ENCODE assay signal across 16 cellular contexts in genomic region chr7:148939128-148939747, GRCh38. TPM values are rescaled to one million over a fixed set of nuclear protein-coding genes. Genes with fewer than 3 reads are reported as not detected.
A peak's percentile ranks its signal among the peaks of the same experiment; 100 is the strongest.
DNase-seq lines count a peak whose midpoint lies in the region; ATAC-seq and TF ChIP-seq lines count a peak whose summit lies in the region.
"Had no signal": no experiment of that assay in that cellular context is flagged by ENCODE, and none has a peak within 500 bp of the region (broad histone marks: within the 10 kb centered on the region; RNA-seq: fewer than 3 reads in every experiment).

No MANE protein-coding gene starts in this region.

- H3K4me3 ChIP-seq in upper lobe of left lung, result no peak overlapping the region
- H3K4me3 ChIP-seq: ovary had no signal

- no peak for TF ChIP-seq CTCF in upper lobe of left lung (IDR thresholded peaks at IDR 0.05)

- H3K27ac Mint-ChIP-seq in activated CD8-positive, alpha-beta T cell treated with anti-CD3 and anti-CD28 coated beads, Interleukin-2, amount 10 ng/mL, durations not matched to agents 7 days and 5 days, result peak overlapping the region; percentile 21
- no peak overlapping the region for H3K27ac Mint-ChIP-seq in stimulated activated effector memory CD8-positive, alpha-beta T cell treated with anti-CD3 and anti-CD28 coated beads, Interleukin-12 subunit alpha, Interleukin-12 subunit beta, amount 100 ng/mL, for 72 hours

- WGBS in upper lobe of left lung, 2 donors, result 83 to 92% methylated on average over 1 of the region's 1 CpG

- no peak for DNase-seq in activated T-cell treated with anti-CD3 and anti-CD28 coated beads, Interleukin-2, amount 50 U/mL, for 4 hours
- no peak for DNase-seq in activated T-cell treated with anti-CD3 and anti-CD28 coated beads, Interleukin-2, amount 50 U/mL, for 48 hours
- no peak for DNase-seq in activated CD8-positive, alpha-beta T cell treated with anti-CD3 and anti-CD28 coated beads, Interleukin-2, amount 10 ng/mL, durations not matched to agents 7 days and 5 days
- no peak for DNase-seq in stimulated activated effector memory CD8-positive, alpha-beta T cell treated with anti-CD3 and anti-CD28 coated beads, Interleukin-12 subunit alpha, Interleukin-12 subunit beta, amount 100 ng/mL, for 72 hours (ENCODE audit: low spot score in 2 of 2)
- DNase-seq in RKO (ENCODE audit: low spot score) (no peak), upper lobe of left lung (no peak), DMS79 treated with DMSO at 0.1 percent for 48 hours (lab: John Stamatoyannopoulos, UW) (no peak)
- DNase-seq: amniotic stem cell, DMS 273 treated with DMSO at 0.1 percent for 48 hours, HCEC 1CT, mesendoderm, NCI-H1694, NCI-H510A, ovary, T-helper 9 cell had no signal

- H3K4me1 ChIP-seq in upper lobe of left lung, result peaks cover 7 to 14% (median 12%) of the 10 kb centered on the region in 4 donors

- TF ChIP-seq POLR2A in upper lobe of left lung (IDR thresholded peaks at IDR 0.05), result no peak

- peaks cover 16% of the 10 kb centered on the region for H3K4me1 Mint-ChIP-seq in activated T-cell treated with anti-CD3 and anti-CD28 coated beads, Interleukin-2, amount 50 U/mL, for 4 hours (ENCODE audit: low read depth)
- peaks cover 16% of the 10 kb centered on the region for H3K4me1 Mint-ChIP-seq in activated CD8-positive, alpha-beta T cell treated with anti-CD3 and anti-CD28 coated beads, Interleukin-2, amount 10 ng/mL, durations not matched to agents 7 days and 5 days (ENCODE audit: low read depth)
- peaks cover 15% of the 10 kb centered on the region for H3K4me1 Mint-ChIP-seq in stimulated activated effector memory CD8-positive, alpha-beta T cell treated with anti-CD3 and anti-CD28 coated beads, Interleukin-12 subunit alpha, Interleukin-12 subunit beta, amount 100 ng/mL, for 72 hours

- H3K9me3 ChIP-seq in upper lobe of left lung, result no peaks in the 10 kb centered on the region
- H3K9me3 ChIP-seq: ovary had no signal

- no peaks in the 10 kb centered on the region for H3K36me3 ChIP-seq in upper lobe of left lung
- H3K36me3 ChIP-seq: ovary had no signal

- H3K9me3 Mint-ChIP-seq in activated T-cell treated with anti-CD3 and anti-CD28 coated beads, Interleukin-2, amount 50 U/mL, for 4 hours, result no peaks in the 10 kb centered on the region
- no peaks in the 10 kb centered on the region for H3K9me3 Mint-ChIP-seq in activated CD8-positive, alpha-beta T cell treated with anti-CD3 and anti-CD28 coated beads, Interleukin-2, amount 10 ng/mL, durations not matched to agents 7 days and 5 days (ENCODE audit: insufficient read depth)
- H3K9me3 Mint-ChIP-seq in stimulated activated effector memory CD8-positive, alpha-beta T cell treated with anti-CD3 and anti-CD28 coated beads, Interleukin-12 subunit alpha, Interleukin-12 subunit beta, amount 100 ng/mL, for 72 hours, result no peaks in the 10 kb centered on the region

- no peaks in the 10 kb centered on the region for H3K27me3 Mint-ChIP-seq in activated T-cell treated with anti-CD3 and anti-CD28 coated beads, Interleukin-2, amount 50 U/mL, for 4 hours (ENCODE audit: low read depth)
- H3K27me3 Mint-ChIP-seq in activated CD8-positive, alpha-beta T cell treated with anti-CD3 and anti-CD28 coated beads, Interleukin-2, amount 10 ng/mL, durations not matched to agents 7 days and 5 days (ENCODE audit: low read depth), result no peaks in the 10 kb centered on the region

- CTCF ChIA-PET in activated CD8-positive, alpha-beta T cell treated with anti-CD3 and anti-CD28 coated beads, Interleukin-2, amount 10 ng/mL, durations not matched to agents 7 days and 5 days (lab: Charles Lee), result interaction anchor here (0.6 to 1.7 kb wide), 11 partner anchors 16 to 412 kb away, joined by 3 to 6 read pairs (median 3); no protein-coding TSS in a partner anchor

- peaks cover under 1% of the 10 kb centered on the region for H3K36me3 Mint-ChIP-seq in activated T-cell treated with anti-CD3 and anti-CD28 coated beads, Interleukin-2, amount 50 U/mL, for 4 hours (ENCODE audit: insufficient read depth)
- H3K36me3 Mint-ChIP-seq in activated CD8-positive, alpha-beta T cell treated with anti-CD3 and anti-CD28 coated beads, Interleukin-2, amount 10 ng/mL, durations not matched to agents 7 days and 5 days (ENCODE audit: low read depth), result peaks cover 7% of the 10 kb centered on the region
- peaks cover 12% of the 10 kb centered on the region for H3K36me3 Mint-ChIP-seq in stimulated activated effector memory CD8-positive, alpha-beta T cell treated with anti-CD3 and anti-CD28 coated beads, Interleukin-12 subunit alpha, Interleukin-12 subunit beta, amount 100 ng/mL, for 72 hours

- H3K27ac ChIP-seq in upper lobe of left lung, result no peak overlapping the region

- no peak for TF ChIP-seq EP300 in upper lobe of left lung (IDR thresholded peaks at IDR 0.05)

- peak overlapping the region; percentile 96 for H3K4me3 Mint-ChIP-seq in activated T-cell treated with anti-CD3 and anti-CD28 coated beads, Interleukin-2, amount 50 U/mL, for 4 hours
- peak overlapping the region; percentile 2 for H3K4me3 Mint-ChIP-seq in activated CD8-positive, alpha-beta T cell treated with anti-CD3 and anti-CD28 coated beads, Interleukin-2, amount 10 ng/mL, durations not matched to agents 7 days and 5 days
- peak overlapping the region; percentile 14 for H3K4me3 Mint-ChIP-seq in stimulated activated effector memory CD8-positive, alpha-beta T cell treated with anti-CD3 and anti-CD28 coated beads, Interleukin-12 subunit alpha, Interleukin-12 subunit beta, amount 100 ng/mL, for 72 hours

- H3K27me3 ChIP-seq in upper lobe of left lung, result no peaks in the 10 kb centered on the region
- H3K27me3 ChIP-seq: ovary had no signal

- ATAC-seq in activated T-cell treated with anti-CD3 and anti-CD28 coated beads, Interleukin-2, amount 50 U/mL, for 4 hours, result peak; percentile 71 to 77
- peak; percentile 44 for ATAC-seq in HG03039 (IDR thresholded peaks at IDR 0.05; ENCODE audit: unreplicated experiment)
- no peak for ATAC-seq in activated CD8-positive, alpha-beta T cell treated with anti-CD3 and anti-CD28 coated beads, Interleukin-2, amount 10 ng/mL, durations not matched to agents 7 days and 5 days
- ATAC-seq in stimulated activated effector memory CD8-positive, alpha-beta T cell treated with anti-CD3 and anti-CD28 coated beads, Interleukin-12 subunit alpha, Interleukin-12 subunit beta, amount 100 ng/mL, for 72 hours, result peak; percentile 80
- no peak for ATAC-seq in upper lobe of left lung (ENCODE audit: low FRiP score in 2 of 2)

- POLR2A ChIA-PET in activated CD8-positive, alpha-beta T cell treated with anti-CD3 and anti-CD28 coated beads, Interleukin-2, amount 10 ng/mL, durations not matched to agents 7 days and 5 days (lab: Charles Lee), result interaction anchor here (0.7 to 1.4 kb wide), 7 partner anchors 8 to 56 kb away, joined by 3 to 7 read pairs (median 4); no protein-coding TSS in a partner anchor

RNA-seq across cellular contexts. Expression of gene EZH2, which starts 55.1 kb away (rescaled TPM):
- 100 to 1,000 TPM; 114 to 137 (median 123) TPM for total RNA-seq in activated T-cell treated with anti-CD3 and anti-CD28 coated beads, Interleukin-2, amount 50 U/mL, for 4 hours
- 100 to 1,000 TPM; 115 to 118 TPM for total RNA-seq in activated CD8-positive, alpha-beta T cell treated with anti-CD3 and anti-CD28 coated beads, Interleukin-2, amount 10 ng/mL, durations not matched to agents 7 days and 5 days
- total RNA-seq in upper lobe of left lung, result 1 to 10 TPM in 5 of 6 donors, under 1 TPM in 1; 0.89 to 4.6 (median 3.1) TPM

Comparison
In these comparisons a context has a peak if more than half of its experiments do, and no peak if none do; other contexts are left out.
1. ATAC-seq: peak in activated T-cell treated with anti-CD3 and anti-CD28 coated beads, Interleukin-2, amount 50 U/mL, for 4 hours (2 of 2), HG03039 (single experiment) and stimulated activated effector memory CD8-positive, alpha-beta T cell treated with anti-CD3 and anti-CD28 coated beads, Interleukin-12 subunit alpha, Interleukin-12 subunit beta, amount 100 ng/mL, for 72 hours (single experiment); none in activated CD8-positive, alpha-beta T cell treated with anti-CD3 and anti-CD28 coated beads, Interleukin-2, amount 10 ng/mL, durations not matched to agents 7 days and 5 days (single experiment) and upper lobe of left lung (0 of 2).
2. H3K4me3 Mint-ChIP-seq: peak in every context shown above with its lines; median percentile 96 in activated T-cell treated with anti-CD3 and anti-CD28 coated beads, Interleukin-2, amount 50 U/mL, for 4 hours; 14 in stimulated activated effector memory CD8-positive, alpha-beta T cell treated with anti-CD3 and anti-CD28 coated beads, Interleukin-12 subunit alpha, Interleukin-12 subunit beta, amount 100 ng/mL, for 72 hours; 2 in activated CD8-positive, alpha-beta T cell treated with anti-CD3 and anti-CD28 coated beads, Interleukin-2, amount 10 ng/mL, durations not matched to agents 7 days and 5 days.
3. RNA of gene EZH2, which starts 55.1 kb away (total RNA-seq): 114 to 137 TPM in activated T-cell treated with anti-CD3 and anti-CD28 coated beads, Interleukin-2, amount 50 U/mL, for 4 hours and 115 to 118 TPM in activated CD8-positive, alpha-beta T cell treated with anti-CD3 and anti-CD28 coated beads, Interleukin-2, amount 10 ng/mL, durations not matched to agents 7 days and 5 days; 0.89 to 4.6 TPM in upper lobe of left lung; every median in the first group is over 10 times any median in the second.